Comparison of ENCODE assay signal across 11 cellular contexts in genomic region chr13:30906411-30906990, GRCh38. TPM values are rescaled to one million over a fixed set of nuclear protein-coding genes. Genes with fewer than 3 reads are reported as not detected.
A peak's percentile ranks its signal among the peaks of the same experiment; 100 is the strongest.
DNase-seq lines count a peak whose midpoint lies in the region; ATAC-seq and TF ChIP-seq lines count a peak whose summit lies in the region.
"Had no signal": no experiment of that assay in that cellular context is flagged by ENCODE, and none has a peak within 500 bp of the region (broad histone marks: within the 10 kb centered on the region; RNA-seq: fewer than 3 reads in every experiment).

No MANE protein-coding gene starts in this region.

- no peaks in the 10 kb centered on the region for H3K9me3 Mint-ChIP-seq in activated T-helper 17 cell treated with anti-CD3 and anti-CD28 coated beads, Interleukin-2, amount 50 U/mL, for 72 hours
- H3K9me3 Mint-ChIP-seq: effector memory CD8-positive, alpha-beta T cell had no signal

- no peak overlapping the region for H4K5ac ChIP-seq in mesendoderm (ENCODE audit: low read length)

- no peak for TF ChIP-seq POLR2A in esophagus squamous epithelium (IDR thresholded peaks at IDR 0.05)

- no peak overlapping the region for H2BK120ac ChIP-seq in mesendoderm (ENCODE audit: low read depth, low read length)

- peak; percentile 19 for ATAC-seq in activated T-helper 17 cell treated with anti-CD3 and anti-CD28 coated beads, Interleukin-2, amount 50 U/mL, for 72 hours (replicated peaks)
- ATAC-seq: effector memory CD8-positive, alpha-beta T cell had no signal

- H3K4me1 ChIP-seq in esophagus squamous epithelium (peaks cover 22 to 54% (median 33%) of the 10 kb centered on the region in 3 donors), mesendoderm (ENCODE audit: control insufficient read depth, low read depth, low read length) (no peaks in the 10 kb centered on the region), tibial artery (peaks cover 0 to 60% (median 30%) of the 10 kb centered on the region in 4 donors)

- no peak overlapping the region for H3K18ac ChIP-seq in mesendoderm (ENCODE audit: low read length)

- peak overlapping the region; percentile 4 for H3K4me2 ChIP-seq in mesendoderm (ENCODE audit: low read length)
- H3K4me2 ChIP-seq: KMS-11 had no signal

- H3K23ac ChIP-seq in mesendoderm (ENCODE audit: low read length) = no peak overlapping the region

- no peak overlapping the region for H2BK5ac ChIP-seq in mesendoderm (ENCODE audit: low read length)

- H3K79me2 ChIP-seq in mesendoderm (ENCODE audit: control insufficient read depth, insufficient read depth, low read length) = no peaks in the 10 kb centered on the region

- H3K4ac ChIP-seq in mesendoderm (ENCODE audit: low read depth, low read length) = no peak overlapping the region

- 33 to 45% methylated on average over 5 to 18 of the region's 58 CpGs for WGBS in esophagus squamous epithelium, 2 donors
- WGBS in mesendoderm (ENCODE audit: extremely low coverage, insufficient coverage, low lambda C conversion rate) = no CpG with 5 or more reads among the region's 58 CpGs

- peak overlapping the region; percentile 49 to 86 (median 76) for H3K27ac ChIP-seq in esophagus squamous epithelium
- no peak overlapping the region for H3K27ac ChIP-seq in mesendoderm (ENCODE audit: low read depth, low read length)
- H3K27ac ChIP-seq in tibial artery = peak overlapping the region; percentile 92 to 96
- no peak overlapping the region for H3K27ac ChIP-seq in caudate nucleus (ENCODE audit: low read depth, low read length)
- H3K27ac ChIP-seq: KMS-11, neutrophil had no signal

- H3K9me3 ChIP-seq in esophagus squamous epithelium (no peaks in the 10 kb centered on the region), tibial artery (no peaks in the 10 kb centered on the region)
- H3K9me3 ChIP-seq: neutrophil had no signal

- H3K36me3 Mint-ChIP-seq in activated T-helper 17 cell treated with anti-CD3 and anti-CD28 coated beads, Interleukin-2, amount 50 U/mL, for 72 hours (ENCODE audit: low read depth) = no peaks in the 10 kb centered on the region

- no peak overlapping the region for H3K27ac Mint-ChIP-seq in activated T-helper 17 cell treated with anti-CD3 and anti-CD28 coated beads, Interleukin-2, amount 50 U/mL, for 72 hours
- H3K27ac Mint-ChIP-seq: effector memory CD8-positive, alpha-beta T cell had no signal

- DNase-seq in esophagus squamous epithelium (lab: John Stamatoyannopoulos, UW) = no peak
- peak; percentile 46 for DNase-seq in mesendoderm
- peak in 1 of 2 donors; percentile 77 for DNase-seq in tibial artery
- no peak for DNase-seq in A172 (ENCODE audit: low spot score)
- no peak for DNase-seq in NCI-H1436 (lab: John Stamatoyannopoulos, UW)
- no peak for DNase-seq in caudate nucleus (lab: John Stamatoyannopoulos, UW)
- DNase-seq: effector memory CD8-positive, alpha-beta T cell had no signal

- H3K4me3 Mint-ChIP-seq in activated T-helper 17 cell treated with anti-CD3 and anti-CD28 coated beads, Interleukin-2, amount 50 U/mL, for 72 hours = no peak overlapping the region

- H3K4me3 ChIP-seq in esophagus squamous epithelium (peak overlapping the region; percentile 34 to 69 (median 46)), mesendoderm (ENCODE audit: low read length) (no peak overlapping the region), tibial artery (peak overlapping the region; percentile 60 to 69)

- H2BK15ac ChIP-seq in mesendoderm (replicated peaks; ENCODE audit: low read depth) = no peak overlapping the region

- H3K36me3 ChIP-seq in esophagus squamous epithelium (no peaks in the 10 kb centered on the region), mesendoderm (ENCODE audit: control insufficient read depth, insufficient read depth, low read length) (no peaks in the 10 kb centered on the region), tibial artery (no peaks in the 10 kb centered on the region)
- H3K36me3 ChIP-seq: neutrophil had no signal

- peaks cover 2% of the 10 kb centered on the region for H3K4me1 Mint-ChIP-seq in activated T-helper 17 cell treated with anti-CD3 and anti-CD28 coated beads, Interleukin-2, amount 50 U/mL, for 72 hours

- no peak overlapping the region for H4K8ac ChIP-seq in mesendoderm (ENCODE audit: low read depth, low read length)

- H3K56ac ChIP-seq in mesendoderm (ENCODE audit: low read length) = peak overlapping the region; percentile 67

- H3K27me3 ChIP-seq in esophagus squamous epithelium (peaks cover 0 to 44% (median 0%) of the 10 kb centered on the region in 4 donors), mesendoderm (ENCODE audit: insufficient read depth, low read length, poor library complexity) (peaks cover 5% of the 10 kb centered on the region), tibial artery (no peaks in the 10 kb centered on the region)

- TF ChIP-seq CTCF in esophagus squamous epithelium (IDR thresholded peaks at IDR 0.05) (no peak), tibial artery (IDR thresholded peaks at IDR 0.05) (no peak)

- H3K9ac ChIP-seq in mesendoderm (ENCODE audit: low read length) = peak overlapping the region; percentile 12
- H3K9ac ChIP-seq: KMS-11 had no signal

- intact Hi-C loops in esophagus squamous epithelium (cut with DNase I) = no loop called here
- intact Hi-C loops in tibial artery (cut with DNase I; ENCODE audit: low total_unique reads) = loop anchor here (10.0 kb wide), 1 partner anchor 102 kb away; no protein-coding TSS in a partner anchor

- no peak overlapping the region for H2AK5ac ChIP-seq in mesendoderm (ENCODE audit: low read length)

- H3K79me1 ChIP-seq in mesendoderm (ENCODE audit: low read length) = no peaks in the 10 kb centered on the region

- H3K27me3 Mint-ChIP-seq in activated T-helper 17 cell treated with anti-CD3 and anti-CD28 coated beads, Interleukin-2, amount 50 U/mL, for 72 hours = peaks cover 33% of the 10 kb centered on the region

RNA-seq across cellular contexts. Expression of gene MEDAG, which starts 0.4 kb away (rescaled TPM):
- under 1 TPM in 1 of 2 donors, not detected in 1; 0.21 TPM for total RNA-seq in activated T-helper 17 cell treated with anti-CD3 and anti-CD28 coated beads, Interleukin-2, amount 50 U/mL, for 72 hours
- 10 to 100 TPM in 1 of 4 donors, 1 to 10 TPM in 3; 1.1 to 11.3 (median 6.3) TPM for total RNA-seq in esophagus squamous epithelium
- polyA plus RNA-seq in mesendoderm (2013, experiment 1 of 2) = 0.27 TPM
- 0.41 TPM for polyA plus RNA-seq in mesendoderm (2013, experiment 2 of 2)
- total RNA-seq in A172 (2014; rRNA removed; shearing (Covaris generic)) = not detected in 2 replicates
- total RNA-seq: H4 had no signal

RNA-seq across cellular contexts. Expression of gene TEX26, which starts 26.0 kb away (rescaled TPM):
- total RNA-seq in activated T-helper 17 cell treated with anti-CD3 and anti-CD28 coated beads, Interleukin-2, amount 50 U/mL, for 72 hours = not detected
- not detected for total RNA-seq in esophagus squamous epithelium
- 0.03 TPM for polyA plus RNA-seq in mesendoderm (2013, experiment 1 of 2)
- polyA plus RNA-seq in mesendoderm (2013, experiment 2 of 2) = not detected
- total RNA-seq in A172 (2014; rRNA removed; shearing (Covaris generic)) = not detected in 2 replicates
- total RNA-seq: H4 had no signal

Comparison
In these comparisons a context has a peak if more than half of its experiments do, and no peak if none do; other contexts are left out.
1. H3K27ac ChIP-seq: peak in esophagus squamous epithelium (4 of 4) and tibial artery (2 of 2); none in mesendoderm (single experiment) and caudate nucleus (single experiment).